Comparison of ENCODE assay signal across 31 cellular contexts in genomic region chr13:62502606-62503005, GRCh38.
"Had no signal": no experiment of that assay in that cellular context is flagged by ENCODE, and none has a peak within 500 bp of the region (broad histone marks: within the 10 kb centered on the region; RNA-seq: fewer than 3 reads in every experiment).

No MANE protein-coding gene starts in this region.

- H3K9me3 ChIP-seq: adrenal gland, ascending aorta, body of pancreas, breast epithelium had no signal

- H3K4me3 ChIP-seq: adrenal gland, ascending aorta, body of pancreas, breast epithelium, cardiac muscle cell had no signal

- H3K4me1 ChIP-seq: adrenal gland, ascending aorta, body of pancreas, breast epithelium had no signal

- H3K36me3 ChIP-seq: adrenal gland, ascending aorta, brain microvascular endothelial cell, breast epithelium, cardiac muscle cell had no signal

- H3K27ac ChIP-seq: adrenal gland, ascending aorta, body of pancreas, brain microvascular endothelial cell, breast epithelium, cardiac muscle cell had no signal

- ATAC-seq: activated naive CD4-positive, alpha-beta T cell treated with anti-CD3 and anti-CD28 coated beads, Interleukin-2, amount 50 U/mL, for 72 hours; activated naive CD8-positive, alpha-beta T cell treated with anti-CD3 and anti-CD28 coated beads, Interleukin-2, amount 50 U/mL, for 24 hours; activated T-cell treated with anti-CD3 and anti-CD28 coated beads, Interleukin-2, amount 50 U/mL, for 4 hours; activated T-cell treated with anti-CD3 and anti-CD28 coated beads, Interleukin-2, amount 50 U/mL, for 72 hours; activated T-helper 17 cell treated with anti-CD3 and anti-CD28 coated beads, Interleukin-2, amount 50 U/mL, for 72 hours; body of pancreas had no signal

- H3K27me3 ChIP-seq: adrenal gland, ascending aorta, body of pancreas, brain microvascular endothelial cell, breast epithelium, cardiac muscle cell had no signal

- DNase-seq: activated effector memory CD4-positive, alpha-beta T cell treated with anti-CD3 and anti-CD28 coated beads, Interleukin-2, amount 50 U/mL, for 16 hours; activated effector memory CD4-positive, alpha-beta T cell treated with Interleukin-2 at 50 U/mL for 16 hours; activated gamma-delta T cell; activated gamma-delta T cell treated with Interleukin-2 at 50 U/mL for 16 hours; activated naive CD4-positive, alpha-beta T cell; activated naive CD4-positive, alpha-beta T cell treated with anti-CD3 and anti-CD28 coated beads for 36 hours; activated naive CD4-positive, alpha-beta T cell treated with anti-CD3 and anti-CD28 coated beads, Interleukin-2, amount 10 ng/mL, durations not matched to agents 7 days and 5 days; activated naive CD4-positive, alpha-beta T cell treated with anti-CD3 and anti-CD28 coated beads, Interleukin-2, amount 50 U/mL, for 16 hours; activated naive CD4-positive, alpha-beta T cell treated with Interleukin-2 at 50 U/mL for 16 hours; activated naive CD8-positive, alpha-beta T cell treated with anti-CD3 and anti-CD28 coated beads for 36 hours; activated naive CD8-positive, alpha-beta T cell treated with anti-CD3 and anti-CD28 coated beads, Interleukin-2, amount 10 ng/mL, durations not matched to agents 7 days and 5 days; activated naive CD8-positive, alpha-beta T cell treated with anti-CD3 and anti-CD28 coated beads, Interleukin-2, amount 50 U/mL, for 24 hours; activated T-cell treated with anti-CD3 and anti-CD28 coated beads, Interleukin-2, amount 50 U/mL, for 24 hours; activated T-cell treated with anti-CD3 and anti-CD28 coated beads, Interleukin-2, amount 50 U/mL, for 4 hours; activated T-cell treated with anti-CD3 and anti-CD28 coated beads, Interleukin-2, amount 50 U/mL, for 48 hours; activated T-cell treated with anti-CD3 and anti-CD28 coated beads, Interleukin-2, amount 50 U/mL, for 72 hours; adrenal gland; amniotic stem cell; amygdala; anterior cingulate cortex; aorta; body of pancreas; brain microvascular endothelial cell; caudate nucleus; central memory CD4-positive, alpha-beta T cell; cerebellar nuclear complex had no signal
